1 cellular context compared by ENCODE assay signal in the genomic region with DNA sequence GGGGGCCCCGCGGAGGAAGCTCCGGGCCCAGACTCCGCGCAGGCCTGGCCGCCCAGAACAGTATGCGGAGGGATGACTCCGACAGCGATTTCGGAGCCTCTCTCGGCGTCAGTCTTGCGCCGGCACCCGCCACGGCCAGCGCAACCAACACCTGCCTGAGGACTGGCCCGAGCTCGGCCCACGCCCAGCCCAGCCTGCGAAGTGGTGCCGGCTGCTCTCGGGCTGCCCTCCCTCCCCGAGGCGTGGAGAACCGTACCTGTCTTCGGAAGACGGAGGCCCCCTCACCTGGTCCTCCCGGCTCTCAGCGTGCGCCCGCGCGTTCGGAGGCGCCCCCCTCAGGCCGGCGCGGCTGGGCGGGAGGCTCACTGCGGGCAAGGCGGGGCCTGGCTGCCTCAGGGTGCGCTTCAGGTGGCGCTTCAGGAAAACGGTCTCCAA.
TF ChIP-seq lines count a peak whose summit lies in the region.

A gene with protein sequence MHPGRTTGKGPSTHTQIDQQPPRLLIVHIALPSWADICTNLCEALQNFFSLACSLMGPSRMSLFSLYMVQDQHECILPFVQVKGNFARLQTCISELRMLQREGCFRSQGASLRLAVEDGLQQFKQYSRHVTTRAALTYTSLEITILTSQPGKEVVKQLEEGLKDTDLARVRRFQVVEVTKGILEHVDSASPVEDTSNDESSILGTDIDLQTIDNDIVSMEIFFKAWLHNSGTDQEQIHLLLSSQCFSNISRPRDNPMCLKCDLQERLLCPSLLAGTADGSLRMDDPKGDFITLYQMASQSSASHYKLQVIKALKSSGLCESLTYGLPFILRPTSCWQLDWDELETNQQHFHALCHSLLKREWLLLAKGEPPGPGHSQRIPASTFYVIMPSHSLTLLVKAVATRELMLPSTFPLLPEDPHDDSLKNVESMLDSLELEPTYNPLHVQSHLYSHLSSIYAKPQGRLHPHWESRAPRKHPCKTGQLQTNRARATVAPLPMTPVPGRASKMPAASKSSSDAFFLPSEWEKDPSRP (minus strand): TSS at position 322 of the 435 bp plus-strand sequence. CDS start 8,055 bp downstream, outside the sequence.

TF ChIP-seq in H1, 55 proteins besides CTCF, POLR2A, EP300 and RAD21:
- TF ChIP-seq RFX5 (IDR thresholded peaks at IDR 0.05; ENCODE audit: borderline replicate concordance, low read depth, low read length) (no peak), TCF12 (IDR thresholded peaks at IDR 0.05; ENCODE audit: low read depth, low read length) (no peak), PHF8 (conservative IDR thresholded peaks at IDR 0.05; ENCODE audit: low read depth, low read length) (peak; percentile 56), TAF7 (optimal IDR thresholded peaks at IDR 0.05; ENCODE audit: borderline replicate concordance, low read depth, low read length) (peak; percentile 33), GABPA (IDR thresholded peaks at IDR 0.05; ENCODE audit: borderline replicate concordance, insufficient read depth, low read length) (peak; percentile 47; the same call in 1 of the 2 replicates), HDAC2 (IDR thresholded peaks at IDR 0.05; ENCODE audit: borderline replicate concordance in 1 of 2, low read depth in 2 of 2, low read length in 2 of 2) (peak in 1 of 2 experiments; percentile 64; a peak in 2 of 4 replicates), CREB1 (IDR thresholded peaks at IDR 0.05) (peak; percentile 43; the same call in 1 of the 2 replicates), TAF1 (IDR thresholded peaks at IDR 0.05; ENCODE audit: low read depth, low read length) (peak; percentile 41; the same call in 1 of the 2 replicates), KDM4A (IDR thresholded peaks at IDR 0.05; ENCODE audit: low read depth, low read length, severe bottlenecking) (peak; percentile 94), RBBP5 (IDR thresholded peaks at IDR 0.05; ENCODE audit: borderline replicate concordance, low read depth, low read length) (peak; percentile 88; the same call in 1 of the 2 replicates), CBX8 (IDR thresholded peaks at IDR 0.05; ENCODE audit: borderline replicate concordance, low read depth, low read length) (no peak), BACH1 (IDR thresholded peaks at IDR 0.05; ENCODE audit: low read length) (0 out of 2 replicates have a peak, but pooled peaks have one; percentile 20), SIN3A (conservative IDR thresholded peaks at IDR 0.05 in 1 of 2, IDR thresholded peaks at IDR 0.05 in 1 of 2; ENCODE audit: low read depth in 1 of 2, low read length in 2 of 2) (0 out of 4 replicates have a peak, but pooled peaks of 1 of the 2 experiments have one; percentile 31), CEBPB (IDR thresholded peaks at IDR 0.05; ENCODE audit: low read depth, low read length) (no peak), SP2 (IDR thresholded peaks at IDR 0.05; ENCODE audit: low read length) (no peak), ASH2L (IDR thresholded peaks at IDR 0.05; ENCODE audit: low read length) (peak; percentile 84)
- TF ChIP-seq, protein P1, sequence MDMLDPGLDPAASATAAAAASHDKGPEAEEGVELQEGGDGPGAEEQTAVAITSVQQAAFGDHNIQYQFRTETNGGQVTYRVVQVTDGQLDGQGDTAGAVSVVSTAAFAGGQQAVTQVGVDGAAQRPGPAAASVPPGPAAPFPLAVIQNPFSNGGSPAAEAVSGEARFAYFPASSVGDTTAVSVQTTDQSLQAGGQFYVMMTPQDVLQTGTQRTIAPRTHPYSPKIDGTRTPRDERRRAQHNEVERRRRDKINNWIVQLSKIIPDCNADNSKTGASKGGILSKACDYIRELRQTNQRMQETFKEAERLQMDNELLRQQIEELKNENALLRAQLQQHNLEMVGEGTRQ (IDR thresholded peaks at IDR 0.05; ENCODE audit: low read length), result peak; percentile 69
- TF ChIP-seq, protein P2, sequence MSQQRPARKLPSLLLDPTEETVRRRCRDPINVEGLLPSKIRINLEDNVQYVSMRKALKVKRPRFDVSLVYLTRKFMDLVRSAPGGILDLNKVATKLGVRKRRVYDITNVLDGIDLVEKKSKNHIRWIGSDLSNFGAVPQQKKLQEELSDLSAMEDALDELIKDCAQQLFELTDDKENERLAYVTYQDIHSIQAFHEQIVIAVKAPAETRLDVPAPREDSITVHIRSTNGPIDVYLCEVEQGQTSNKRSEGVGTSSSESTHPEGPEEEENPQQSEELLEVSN (IDR thresholded peaks at IDR 0.05), result peak; percentile 86
- TF ChIP-seq, protein P3, sequence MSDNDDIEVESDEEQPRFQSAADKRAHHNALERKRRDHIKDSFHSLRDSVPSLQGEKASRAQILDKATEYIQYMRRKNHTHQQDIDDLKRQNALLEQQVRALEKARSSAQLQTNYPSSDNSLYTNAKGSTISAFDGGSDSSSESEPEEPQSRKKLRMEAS (IDR thresholded peaks at IDR 0.05), result peak; percentile 83
TF ChIP-seq in H1: peak in this region for 14.
